11 cellular contexts compared by ENCODE assay signal in genomic region chr7:20539201-20539600, GRCh38.
DNase-seq lines count a peak whose midpoint lies in the region; ATAC-seq, FAIRE-seq and TF ChIP-seq lines count a peak whose summit lies in the region.
"Had no signal": no experiment of that assay in that cellular context is flagged by ENCODE, and none has a peak within 500 bp of the region (broad histone marks: within the 10 kb centered on the region; RNA-seq: fewer than 3 reads in every experiment).

No MANE protein-coding gene starts in this region.

- no peaks in the 10 kb centered on the region for H3K27me3 Mint-ChIP-seq in stimulated activated memory B cell treated with anti-CD40 and anti-IgM and Interleukin-4, amounts not matched to agents 10 μg/mL and 1 μg/mL and 100 μg/mL, for 72 hours

- no peak overlapping the region for H3K4me3 ChIP-seq in GM23248
- no peak overlapping the region for H3K4me3 ChIP-seq in OCI-LY1 (ENCODE audit: low read depth, low read length, poor library complexity, severe bottlenecking)
- no peak overlapping the region for H3K4me3 ChIP-seq in epithelial cell of proximal tubule (ENCODE audit: low read depth, low read length)
- H3K4me3 ChIP-seq in kidney (ENCODE audit: low read length in 2 of 2): no peak overlapping the region

- H3K4me2 ChIP-seq in GM23248 (ENCODE audit: unreplicated experiment) (no peak overlapping the region), OCI-LY1 (ENCODE audit: low read length) (no peak overlapping the region)

- no peak for ATAC-seq in GM19328 (IDR thresholded peaks at IDR 0.05; ENCODE audit: unreplicated experiment)
- no peak for ATAC-seq in stimulated activated memory B cell treated with anti-CD40 and anti-IgM and Interleukin-4, amounts not matched to agents 10 μg/mL and 1 μg/mL and 100 μg/mL, for 72 hours

- FAIRE-seq in kidney (lab: Jason Lieb, UNC): no peak

- H3K79me2 ChIP-seq in GM23248 (ENCODE audit: insufficient read depth) (no peaks in the 10 kb centered on the region), OCI-LY1 (ENCODE audit: insufficient read depth, low read length) (no peaks in the 10 kb centered on the region)

- H3K4me1 ChIP-seq in GM23248 (ENCODE audit: insufficient read depth) (no peaks in the 10 kb centered on the region), OCI-LY1 (ENCODE audit: insufficient read depth, low read length, severe bottlenecking) (no peaks in the 10 kb centered on the region), kidney (ENCODE audit: control insufficient read depth in 1 of 2, insufficient read depth in 1 of 2, low read depth in 1 of 2, low read length in 2 of 2) (no peaks in the 10 kb centered on the region)

- peaks cover 5% of the 10 kb centered on the region for H3K4me1 Mint-ChIP-seq in stimulated activated memory B cell treated with anti-CD40 and anti-IgM and Interleukin-4, amounts not matched to agents 10 μg/mL and 1 μg/mL and 100 μg/mL, for 72 hours

- H3K9ac ChIP-seq in GM23248 (no peak overlapping the region), OCI-LY1 (ENCODE audit: low read length) (no peak overlapping the region), kidney (ENCODE audit: low read length in 2 of 2) (no peak overlapping the region)

- peak; percentile 24 for DNase-seq in GM23248
- no peak for DNase-seq in epithelial cell of proximal tubule (ENCODE audit: low read depth)
- DNase-seq in kidney: no peak
- DNase-seq in SW480 (ENCODE audit: low spot score): no peak
- DNase-seq: DMS79 treated with DMSO at 0.1 percent for 48 hours, NCI-H1417 had no signal

- in situ Hi-C loops in GM23248 (cut with MboI): no loop called here

- H3K27ac ChIP-seq in C4-2B: no peak overlapping the region
- H3K27ac ChIP-seq in GM23248: no peak overlapping the region
- no peak overlapping the region for H3K27ac ChIP-seq in OCI-LY1 (ENCODE audit: low read depth, low read length, poor library complexity, severe bottlenecking)
- H3K27ac ChIP-seq in kidney (ENCODE audit: low read depth in 2 of 2, low read length in 2 of 2): no peak overlapping the region

- no peaks in the 10 kb centered on the region for H3F3A ChIP-seq in GM23248 (ENCODE audit: insufficient read depth)
- H3F3A ChIP-seq in OCI-LY1 (ENCODE audit: insufficient read depth, low read length): no peaks in the 10 kb centered on the region

- H3K9me3 ChIP-seq in GM23248 (ENCODE audit: low read depth) (no peaks in the 10 kb centered on the region), OCI-LY1 (ENCODE audit: low read length) (0 out of 2 replicates have a peak, but pooled peaks cover 3% of the 10 kb centered on the region), kidney (ENCODE audit: control insufficient read depth in 1 of 2, low read length in 2 of 2) (no peaks in the 10 kb centered on the region)

- no peak overlapping the region for H2AFZ ChIP-seq in GM23248
- no peak overlapping the region for H2AFZ ChIP-seq in OCI-LY1 (ENCODE audit: low read length)

- H3K9me2 ChIP-seq in GM23248 (ENCODE audit: insufficient read depth) (no peaks in the 10 kb centered on the region), OCI-LY1 (ENCODE audit: low read depth, low read length) (no peaks in the 10 kb centered on the region)

- 88 to 91% methylated on average over 4 of the region's 4 CpGs for WGBS in GM23248 (ENCODE audit: low coverage in 1 of 2, low lambda C conversion rate in 2 of 2, missing lambda C conversion rate in 2 of 2), 2 experiments

- no peak overlapping the region for H3K4me3 Mint-ChIP-seq in stimulated activated memory B cell treated with anti-CD40 and anti-IgM and Interleukin-4, amounts not matched to agents 10 μg/mL and 1 μg/mL and 100 μg/mL, for 72 hours
- H3K4me3 Mint-ChIP-seq: T-helper 2 cell treated with Interferon-gamma antibody and Interleukin-4, amounts not matched to agents 5 μg/mL and 100 μg/mL, for 36 hours had no signal

- H3K36me3 ChIP-seq in GM23248 (ENCODE audit: low read depth) (no peaks in the 10 kb centered on the region), OCI-LY1 (ENCODE audit: insufficient read depth, low read length) (no peaks in the 10 kb centered on the region), kidney (ENCODE audit: control insufficient read depth in 1 of 2, insufficient read depth in 2 of 2, low read length in 2 of 2) (no peaks in the 10 kb centered on the region)

- intact Hi-C loops in kidney (cut with DNase I): no loop called here

- H3K9me3 Mint-ChIP-seq in stimulated activated memory B cell treated with anti-CD40 and anti-IgM and Interleukin-4, amounts not matched to agents 10 μg/mL and 1 μg/mL and 100 μg/mL, for 72 hours: no peaks in the 10 kb centered on the region

- peak; percentile 54 for TF ChIP-seq CTCF in C4-2B (conservative IDR thresholded peaks at IDR 0.05)
- TF ChIP-seq CTCF in OCI-LY1 (IDR thresholded peaks at IDR 0.05; ENCODE audit: low read length): peak; percentile 64
- TF ChIP-seq CTCF in epithelial cell of proximal tubule (conservative IDR thresholded peaks at IDR 0.05; ENCODE audit: low read depth, low read length): peak; percentile 55
- TF ChIP-seq CTCF in kidney (IDR thresholded peaks at IDR 0.05; ENCODE audit: borderline replicate concordance, extremely low read depth, insufficient read depth): no peak

- H4K20me1 ChIP-seq in GM23248 (ENCODE audit: insufficient read depth) (no peaks in the 10 kb centered on the region), OCI-LY1 (ENCODE audit: insufficient read depth, low read length) (0 out of 2 replicates have a peak, but pooled peaks cover 2% of the 10 kb centered on the region)

- H3K27me3 ChIP-seq in GM23248 (replicated peaks; ENCODE audit: insufficient read depth): no peaks in the 10 kb centered on the region
- no peaks in the 10 kb centered on the region for H3K27me3 ChIP-seq in OCI-LY1 (ENCODE audit: insufficient read depth, low read length)

- H3K27ac Mint-ChIP-seq in stimulated activated memory B cell treated with anti-CD40 and anti-IgM and Interleukin-4, amounts not matched to agents 10 μg/mL and 1 μg/mL and 100 μg/mL, for 72 hours: no peak overlapping the region
- H3K27ac Mint-ChIP-seq: T-helper 2 cell treated with Interferon-gamma antibody and Interleukin-4, amounts not matched to agents 5 μg/mL and 100 μg/mL, for 36 hours had no signal

- H3K36me3 Mint-ChIP-seq in stimulated activated memory B cell treated with anti-CD40 and anti-IgM and Interleukin-4, amounts not matched to agents 10 μg/mL and 1 μg/mL and 100 μg/mL, for 72 hours: no peaks in the 10 kb centered on the region
